Comparison of ENCODE assay signal across 18 cellular contexts in the genomic region with DNA sequence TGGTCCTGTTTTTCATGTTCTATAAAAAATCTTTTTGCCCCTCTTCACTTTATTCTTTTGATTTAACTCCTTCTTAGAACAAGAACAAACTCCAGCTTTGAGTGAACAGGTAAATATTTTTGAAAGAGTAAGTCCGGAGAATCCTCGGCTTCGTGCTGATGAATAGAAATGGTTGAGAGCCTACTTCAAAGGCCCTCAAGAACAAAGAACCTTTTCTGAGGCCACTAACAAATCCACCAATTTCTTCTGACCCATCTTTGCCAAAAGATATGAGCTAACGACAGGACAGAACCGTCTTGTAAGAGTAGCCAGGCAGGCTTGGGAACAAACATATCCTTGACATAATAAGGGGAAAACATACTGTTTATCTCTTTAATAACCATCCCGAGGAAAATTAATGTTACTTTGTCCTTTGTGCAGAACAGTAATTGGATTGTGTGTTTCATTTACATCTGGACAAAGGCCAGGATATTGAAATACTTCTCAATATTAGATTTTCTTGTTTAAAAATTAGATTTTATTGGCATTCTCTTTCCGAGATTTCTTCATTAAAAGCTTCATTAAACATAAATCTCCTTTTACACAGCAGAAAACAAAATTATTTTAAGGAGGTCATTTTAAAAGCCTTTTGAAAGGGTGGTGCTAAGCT. TPM values are rescaled to one million over a fixed set of nuclear protein-coding genes. Genes with fewer than 3 reads are reported as not detected.
DNase-seq lines count a peak whose midpoint lies in the region; ATAC-seq and TF ChIP-seq lines count a peak whose summit lies in the region.
"Had no signal": no experiment of that assay in that cellular context is flagged by ENCODE, and none has a peak within 500 bp of the region (broad histone marks: within the 10 kb centered on the region; RNA-seq: fewer than 3 reads in every experiment).

No MANE protein-coding gene starts in this region.

- WGBS in SK-N-SH (ENCODE audit: low lambda C conversion rate), result 64% methylated on average over 7 of the region's 7 CpGs
- WGBS in neuronal stem cell (ENCODE audit: extremely low coverage in 2 of 2, insufficient read length in 2 of 2, insufficient replicate concordance in 1 of 2), 2 donors, result no CpG with 5 or more reads among the region's 7 CpGs
- WGBS in stomach, 5 donors, result 48 to 64% (median 52%) methylated on average over 7 of the region's 7 CpGs

- H2BK12ac ChIP-seq in neuronal stem cell (ENCODE audit: low read length), result no peak overlapping the region

- peaks cover 3% of the 10 kb centered on the region for H3K27me3 Mint-ChIP-seq in osteocyte (ENCODE audit: unreplicated experiment)
- H3K27me3 Mint-ChIP-seq: CD4-positive, CD25-positive, alpha-beta regulatory T cell had no signal

- TF ChIP-seq RAD21 in SK-N-SH (IDR thresholded peaks at IDR 0.05; ENCODE audit: low read length), result peak; percentile 17; the same call in 1 of the 2 replicates

- no peak overlapping the region for H2AFZ ChIP-seq in SK-N-SH (ENCODE audit: low read depth)
- peak overlapping the region; percentile 11 for H2AFZ ChIP-seq in neuronal stem cell (ENCODE audit: low read length)
- H2AFZ ChIP-seq: GM23248 had no signal

- TF ChIP-seq EP300 in SK-N-SH (IDR thresholded peaks at IDR 0.05; ENCODE audit: borderline replicate concordance in 1 of 2, low read depth in 1 of 2, low read length in 1 of 2) (peak in 1 of 2 experiments; percentile 87; a peak in 2 of 4 replicates), stomach (IDR thresholded peaks at IDR 0.05) (no peak)

- no peaks in the 10 kb centered on the region for H3K79me2 ChIP-seq in DOHH2 (ENCODE audit: control insufficient read depth, low read length)
- no peaks in the 10 kb centered on the region for H3K79me2 ChIP-seq in SK-N-SH (ENCODE audit: insufficient read depth)

- H4K20me1 ChIP-seq in DOHH2 (ENCODE audit: control insufficient read depth, insufficient read depth, low read depth, low read length) (no peaks in the 10 kb centered on the region), SK-N-SH (ENCODE audit: insufficient read depth) (no peaks in the 10 kb centered on the region)
- H4K20me1 ChIP-seq: BLaER1 had no signal

- H3K36me3 Mint-ChIP-seq in osteocyte (ENCODE audit: unreplicated experiment), result no peaks in the 10 kb centered on the region
- H3K36me3 Mint-ChIP-seq: CD4-positive, CD25-positive, alpha-beta regulatory T cell had no signal

- CTCF ChIA-PET in SK-N-SH (lab: Yijun Ruan, JAX), result interaction anchor here (0.6 to 2.4 kb wide), 10 partner anchors 9 to 1872 kb away, joined by 3 to 11 read pairs (median 3); no protein-coding TSS in a partner anchor

- H3K9me3 ChIP-seq in DOHH2 (ENCODE audit: control insufficient read depth, insufficient read depth, low read length) (no peaks in the 10 kb centered on the region), SK-N-SH (no peaks in the 10 kb centered on the region), neuronal stem cell (replicated peaks in 1 of 2; ENCODE audit: control insufficient read depth in 2 of 2, insufficient read depth in 1 of 2, low read depth in 1 of 2, low read length in 2 of 2) (no peaks in the 10 kb centered on the region), stomach (no peaks in the 10 kb centered on the region)

- H3K18ac ChIP-seq in neuronal stem cell (ENCODE audit: low read length), result no peak overlapping the region

- H3K36me3 ChIP-seq in DOHH2 (ENCODE audit: control insufficient read depth, low read length) (no peaks in the 10 kb centered on the region; the same call in 1 of the 2 replicates), SK-N-SH (replicated peaks in 1 of 2; ENCODE audit: control insufficient read depth in 1 of 2, insufficient read depth in 2 of 2, low read length in 1 of 2) (no peaks in the 10 kb centered on the region), neuronal stem cell (replicated peaks in 1 of 2; ENCODE audit: control insufficient read depth in 2 of 2, insufficient read depth in 2 of 2, low read length in 2 of 2) (no peaks in the 10 kb centered on the region), stomach (no peaks in the 10 kb centered on the region)
- H3K36me3 ChIP-seq: BLaER1 had no signal

- POLR2A ChIA-PET in SK-N-SH (lab: Yijun Ruan, JAX), result interaction anchor here (0.8 to 1.5 kb wide), 3 partner anchors 9 to 47 kb away, joined by 3 to 4 read pairs (median 4); no protein-coding TSS in a partner anchor

- H3K9ac ChIP-seq in SK-N-SH, result no peak overlapping the region
- no peak overlapping the region for H3K9ac ChIP-seq in neuronal stem cell (ENCODE audit: low read depth, low read length, poor library complexity)
- H3K9ac ChIP-seq: BLaER1, GM23248 had no signal

- peak; percentile 31 for DNase-seq in NCI-H1105 treated with DMSO at 0.1 percent for 48 hours (lab: John Stamatoyannopoulos, UW)
- no peak for DNase-seq in NCI-H1105 (lab: John Stamatoyannopoulos, UW)
- no peak for DNase-seq in SK-N-SH
- DNase-seq in neuronal stem cell (ENCODE audit: low spot score), result no peak
- no peak for DNase-seq in osteocyte (ENCODE audit: extremely low spot score, unreplicated experiment)
- DNase-seq in stomach, result no peak
- DNase-seq: Calu3; CD4-positive, CD25-positive, alpha-beta regulatory T cell; DND-41; GF-D8; GM23248; H7; IMR-90 had no signal

- H3K27ac Mint-ChIP-seq in osteocyte (ENCODE audit: unreplicated experiment), result no peak overlapping the region
- H3K27ac Mint-ChIP-seq: CD4-positive, CD25-positive, alpha-beta regulatory T cell had no signal

- no peak overlapping the region for H4K8ac ChIP-seq in neuronal stem cell (ENCODE audit: low read depth, low read length)

- TF ChIP-seq POLR2A in stomach (IDR thresholded peaks at IDR 0.05), result no peak

- H3K4me3 ChIP-seq in DOHH2 (ENCODE audit: low read length), result no peak overlapping the region
- H3K4me3 ChIP-seq in SK-N-SH (ENCODE audit: low read depth in 2 of 2, low read length in 1 of 2), result no peak overlapping the region
- H3K4me3 ChIP-seq in neuronal stem cell (ENCODE audit: low read length in 2 of 2), result no peak overlapping the region
- H3K4me3 ChIP-seq in stomach, result no peak overlapping the region
- H3K4me3 ChIP-seq: BLaER1, GM23248 had no signal

- H3K4me1 Mint-ChIP-seq in osteocyte (ENCODE audit: unreplicated experiment), result no peaks in the 10 kb centered on the region
- H3K4me1 Mint-ChIP-seq: CD4-positive, CD25-positive, alpha-beta regulatory T cell had no signal

- no peak overlapping the region for H2BK5ac ChIP-seq in neuronal stem cell (ENCODE audit: low read length)

- intact Hi-C loops in stomach (cut with DNase I; ENCODE audit: low total_unique reads), result no loop called here

- no peaks in the 10 kb centered on the region for H3K9me3 Mint-ChIP-seq in osteocyte (ENCODE audit: unreplicated experiment)
- H3K9me3 Mint-ChIP-seq: CD4-positive, CD25-positive, alpha-beta regulatory T cell had no signal

- H3K4me1 ChIP-seq in DOHH2 (ENCODE audit: control insufficient read depth, low read length) (peaks cover 33% of the 10 kb centered on the region), SK-N-SH (ENCODE audit: control insufficient read depth in 1 of 2, insufficient read depth in 2 of 2, low read depth in 1 of 2, low read length in 1 of 2) (peaks cover 0 to 32% of the 10 kb centered on the region in 2 experiments; a peak in 2 of 4 replicates), neuronal stem cell (ENCODE audit: control insufficient read depth in 2 of 2, insufficient read depth in 1 of 2, low read depth in 1 of 2, low read length in 2 of 2) (peaks cover 0 to 5% of the 10 kb centered on the region in 2 donors), stomach (no peaks in the 10 kb centered on the region)

- H3F3A ChIP-seq in DOHH2 (ENCODE audit: control insufficient read depth, insufficient read depth) (no peaks in the 10 kb centered on the region), SK-N-SH (replicated peaks; ENCODE audit: insufficient read depth) (no peaks in the 10 kb centered on the region)

- H3K4me3 Mint-ChIP-seq in osteocyte (ENCODE audit: unreplicated experiment), result no peak overlapping the region
- H3K4me3 Mint-ChIP-seq: CD4-positive, CD25-positive, alpha-beta regulatory T cell had no signal

- H3K27ac ChIP-seq in DOHH2 (ENCODE audit: low read depth, low read length) (no peak overlapping the region), SK-N-SH (ENCODE audit: low read depth in 2 of 2, low read length in 1 of 2) (peak overlapping the region in 1 of 2 experiments; percentile 87; a peak in 2 of 4 replicates), neuronal stem cell (replicated peaks; ENCODE audit: low read length) (no peak overlapping the region), stomach (no peak overlapping the region)
- H3K27ac ChIP-seq: 22Rv1, BLaER1, GM23248 had no signal

- H3K4me2 ChIP-seq in DOHH2 (ENCODE audit: low read length) (peak overlapping the region; percentile 15; the same call in 1 of the 2 replicates), SK-N-SH (no peak overlapping the region), neuronal stem cell (ENCODE audit: insufficient read depth, low read length, poor library complexity, severe bottlenecking) (no peak overlapping the region)
- H3K4me2 ChIP-seq: BLaER1 had no signal

- no peak for ATAC-seq in GM21360 (IDR thresholded peaks at IDR 0.05; ENCODE audit: unreplicated experiment)

- H3K23ac ChIP-seq in neuronal stem cell (ENCODE audit: low read depth, low read length, poor library complexity), result no peak overlapping the region

- H2AK5ac ChIP-seq in neuronal stem cell (ENCODE audit: low read depth, low read length), result no peak overlapping the region

- no peak overlapping the region for H4K91ac ChIP-seq in neuronal stem cell (ENCODE audit: low read depth, low read length, poor library complexity)

- no peak overlapping the region for H3K14ac ChIP-seq in neuronal stem cell (ENCODE audit: low read length)

- no peaks in the 10 kb centered on the region for H3K79me1 ChIP-seq in neuronal stem cell (ENCODE audit: low read depth, low read length)

- no peak overlapping the region for H2BK120ac ChIP-seq in neuronal stem cell (ENCODE audit: low read depth, low read length)

- no peaks in the 10 kb centered on the region for H3K9me2 ChIP-seq in DOHH2 (replicated peaks; ENCODE audit: control insufficient read depth, low read length)
- no peaks in the 10 kb centered on the region for H3K9me2 ChIP-seq in SK-N-SH

- no peak overlapping the region for H2BK15ac ChIP-seq in neuronal stem cell (ENCODE audit: low read length)

- H3K27me3 ChIP-seq in DOHH2 (ENCODE audit: control insufficient read depth, low read length), result no peaks in the 10 kb centered on the region
- H3K27me3 ChIP-seq in SK-N-SH (ENCODE audit: insufficient read depth), result no peaks in the 10 kb centered on the region
- H3K27me3 ChIP-seq in neuronal stem cell (ENCODE audit: control insufficient read depth in 3 of 3, insufficient read depth in 3 of 3, low read depth in 1 of 3, low read length in 3 of 3), result no peaks in the 10 kb centered on the region
- no peaks in the 10 kb centered on the region for H3K27me3 ChIP-seq in stomach
- H3K27me3 ChIP-seq: BLaER1 had no signal

- no peak for TF ChIP-seq CTCF in DOHH2 (IDR thresholded peaks at IDR 0.05; ENCODE audit: low read depth, low read length, poor library complexity, severe bottlenecking)
- TF ChIP-seq CTCF in SK-N-SH (IDR thresholded peaks at IDR 0.05), result no peak
- TF ChIP-seq CTCF in osteocyte (IDR thresholded peaks at IDR 0.05), result no peak
- no peak for TF ChIP-seq CTCF in stomach (IDR thresholded peaks at IDR 0.05)

- H3K4ac ChIP-seq in neuronal stem cell (ENCODE audit: low read length), result no peak overlapping the region

RNA-seq across cellular contexts. Expression of a gene that starts 52.9 kb away (rescaled TPM):
- polyA plus RNA-seq in SK-N-SH (2012; rRNA removed) (0.02 TPM in 1 of 2 replicates, not detected in the other), stomach (not detected)
- polyA plus RNA-seq in SK-N-SH (2012; cell fraction: cytosol; rRNA removed), result 0.01 and 0.04 TPM in 2 replicates
- polyA plus RNA-seq in SK-N-SH (2012; cell fraction: nucleus; rRNA removed), result 0.06 TPM in 1 of 2 replicates, not detected in the other
- not detected for polyA plus RNA-seq in neuronal stem cell (2013, experiment 1 of 2)
- polyA plus RNA-seq in neuronal stem cell (2013, experiment 2 of 2), result not detected
- total RNA-seq in osteocyte (not detected in 2 replicates), stomach (not detected)
- total RNA-seq: A673; Calu3; CD4-positive, CD25-positive, alpha-beta regulatory T cell; GM23248; H7; IMR-90 had no signal
- polyA plus RNA-seq: CD4-positive, CD25-positive, alpha-beta regulatory T cell; GM23248; IMR-90 had no signal
